Comparison of ENCODE assay signal across 1 cellular context in the genomic region with DNA sequence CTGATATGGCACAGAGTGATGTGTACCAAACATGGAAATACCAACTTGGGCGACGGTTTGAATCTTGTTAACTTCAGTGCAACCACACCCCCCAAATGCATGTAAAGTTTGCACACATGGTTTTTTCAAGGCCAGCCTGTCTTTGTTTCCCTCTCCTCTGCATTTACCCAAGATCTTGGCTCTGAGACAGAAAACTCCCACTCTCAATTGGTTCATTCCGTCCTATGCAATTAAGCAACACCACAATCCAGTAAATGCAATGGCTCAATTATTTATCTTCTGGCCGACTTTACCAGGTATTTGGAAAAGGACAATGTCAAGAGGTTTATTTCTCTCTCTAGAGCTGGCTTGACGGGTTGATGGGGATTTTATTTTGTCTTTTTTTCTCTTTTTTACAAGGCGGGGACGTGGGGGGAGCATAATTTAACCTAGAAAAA.
TF ChIP-seq lines count a peak whose summit lies in the region.

No MANE protein-coding gene starts in this region.

TF ChIP-seq in GM23338, 12 proteins besides CTCF, POLR2A, EP300 and RAD21 (continued from another document):
- TF ChIP-seq ZNF462 (CRISPR knock-in tag; IDR thresholded peaks at IDR 0.05) (no peak), EZH2 (IDR thresholded peaks at IDR 0.05; ENCODE audit: low read depth, unreplicated experiment) (no peak), POLR2AphosphoS5 (IDR thresholded peaks at IDR 0.05; ENCODE audit: low read depth) (no peak), CREB1 (CRISPR knock-in tag; IDR thresholded peaks at IDR 0.05; ENCODE audit: low read depth) (no peak), ZNF331 (CRISPR knock-in tag; IDR thresholded peaks at IDR 0.05; ENCODE audit: low read depth) (no peak), NANOG (IDR thresholded peaks at IDR 0.05; ENCODE audit: borderline replicate concordance) (no peak)
